Comparison of ENCODE assay signal across 3 cellular contexts in the genomic region with DNA sequence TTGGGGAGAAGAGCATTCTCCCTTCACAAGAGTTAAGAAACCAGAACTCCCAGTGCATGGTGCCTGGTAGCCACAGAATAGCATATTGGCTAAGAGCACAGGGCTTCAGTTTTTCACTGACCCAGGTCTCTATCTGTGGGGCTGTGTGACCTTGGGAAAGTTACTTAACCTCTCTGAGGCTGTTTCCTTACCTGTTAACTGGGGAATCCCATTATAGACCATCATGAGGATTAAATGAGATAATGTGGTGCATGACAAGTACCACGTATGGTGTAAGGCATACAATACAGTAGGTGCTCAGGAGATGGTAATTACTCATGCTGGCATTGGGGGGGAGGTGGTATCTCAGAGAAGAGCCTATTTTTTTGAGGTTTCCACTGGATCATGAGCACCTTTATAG.
TF ChIP-seq lines count a peak whose summit lies in the region.

No MANE protein-coding gene starts in this region.

TF ChIP-seq in A549, 52 proteins besides CTCF, POLR2A, EP300 and RAD21:
- peak; percentile 48 for TF ChIP-seq ZFP36 (IDR thresholded peaks at IDR 0.05; ENCODE audit: borderline replicate concordance, partially characterized antibody)
- no peak for TF ChIP-seq MYC (IDR thresholded peaks at IDR 0.05; ENCODE audit: borderline replicate concordance, low read length)

TF ChIP-seq in HEK293, 187 proteins besides CTCF, POLR2A, EP300 and RAD21:
- TF ChIP-seq ZNF768 (tag by site-specific recombination; IDR thresholded peaks at IDR 0.05) (peak; percentile 52; the same call in 1 of the 2 replicates), ZBTB7A (tag by site-specific recombination; IDR thresholded peaks at IDR 0.05; ENCODE audit: low read depth) (no peak), ZNF664 (tag by site-specific recombination; IDR thresholded peaks at IDR 0.05) (peak; percentile 69; the same call in 1 of the 2 replicates)

TF ChIP-seq in H1, 55 proteins besides CTCF, POLR2A, EP300 and RAD21:
- TF ChIP-seq KDM1A (IDR thresholded peaks at IDR 0.05; ENCODE audit: borderline replicate concordance, low read length) (0 out of 2 replicates have a peak, but pooled peaks have one; percentile 45), ATF3 (IDR thresholded peaks at IDR 0.05; ENCODE audit: insufficient read depth, low read depth, low read length) (no peak)
